40 cellular contexts compared by ENCODE assay signal in the genomic region with DNA sequence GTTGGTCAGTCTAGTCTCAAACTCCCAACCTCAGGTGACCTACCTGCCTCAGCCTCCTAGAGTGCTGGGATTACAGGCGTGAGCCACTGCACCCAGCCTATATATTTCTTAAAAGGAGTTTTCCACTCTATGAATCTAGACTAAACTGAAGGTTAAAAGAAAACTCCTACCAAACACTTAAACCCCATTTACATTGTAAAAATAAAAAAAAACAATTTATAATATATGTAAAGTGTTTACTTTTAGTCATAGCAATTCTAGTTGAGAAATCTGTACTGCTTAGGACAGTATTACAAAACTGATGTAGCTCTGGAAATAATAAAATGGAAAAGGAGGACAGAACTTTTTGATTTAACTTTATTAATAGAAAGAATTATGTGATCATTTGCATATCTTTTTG. TPM values are rescaled to one million over a fixed set of nuclear protein-coding genes. Genes with fewer than 3 reads are reported as not detected.
"Had no signal": no experiment of that assay in that cellular context is flagged by ENCODE, and none has a peak within 500 bp of the region (broad histone marks: within the 10 kb centered on the region; RNA-seq: fewer than 3 reads in every experiment).

No MANE protein-coding gene starts in this region.

- H3K36me3 ChIP-seq: adrenal gland, ascending aorta, brain microvascular endothelial cell, breast epithelium, cardiac muscle cell had no signal

- FAIRE-seq: astrocyte, bronchial epithelial cell had no signal

- H3K4me1 ChIP-seq: adrenal gland, ascending aorta, body of pancreas, breast epithelium had no signal

- H3K27ac ChIP-seq: adrenal gland, ascending aorta, body of pancreas, brain microvascular endothelial cell, breast epithelium, cardiac muscle cell had no signal

- H3K4me3 ChIP-seq: adrenal gland, ascending aorta, body of pancreas, breast epithelium, cardiac muscle cell had no signal

- H3K9me3 ChIP-seq: adrenal gland, ascending aorta, body of pancreas, breast epithelium had no signal

- ATAC-seq: activated naive CD4-positive, alpha-beta T cell treated with anti-CD3 and anti-CD28 coated beads, Interleukin-2, amount 50 U/mL, for 72 hours; activated naive CD8-positive, alpha-beta T cell treated with anti-CD3 and anti-CD28 coated beads, Interleukin-2, amount 50 U/mL, for 24 hours; activated T-cell treated with anti-CD3 and anti-CD28 coated beads, Interleukin-2, amount 50 U/mL, for 4 hours; activated T-cell treated with anti-CD3 and anti-CD28 coated beads, Interleukin-2, amount 50 U/mL, for 72 hours; activated T-helper 17 cell treated with anti-CD3 and anti-CD28 coated beads, Interleukin-2, amount 50 U/mL, for 72 hours; body of pancreas had no signal

- DNase-seq: activated effector memory CD4-positive, alpha-beta T cell treated with anti-CD3 and anti-CD28 coated beads, Interleukin-2, amount 50 U/mL, for 16 hours; activated effector memory CD4-positive, alpha-beta T cell treated with Interleukin-2 at 50 U/mL for 16 hours; activated gamma-delta T cell; activated gamma-delta T cell treated with Interleukin-2 at 50 U/mL for 16 hours; activated naive CD4-positive, alpha-beta T cell; activated naive CD4-positive, alpha-beta T cell treated with anti-CD3 and anti-CD28 coated beads for 36 hours; activated naive CD4-positive, alpha-beta T cell treated with anti-CD3 and anti-CD28 coated beads, Interleukin-2, amount 10 ng/mL, durations not matched to agents 7 days and 5 days; activated naive CD4-positive, alpha-beta T cell treated with anti-CD3 and anti-CD28 coated beads, Interleukin-2, amount 50 U/mL, for 16 hours; activated naive CD4-positive, alpha-beta T cell treated with Interleukin-2 at 50 U/mL for 16 hours; activated naive CD8-positive, alpha-beta T cell treated with anti-CD3 and anti-CD28 coated beads for 36 hours; activated naive CD8-positive, alpha-beta T cell treated with anti-CD3 and anti-CD28 coated beads, Interleukin-2, amount 10 ng/mL, durations not matched to agents 7 days and 5 days; activated naive CD8-positive, alpha-beta T cell treated with anti-CD3 and anti-CD28 coated beads, Interleukin-2, amount 50 U/mL, for 24 hours; activated T-cell treated with anti-CD3 and anti-CD28 coated beads, Interleukin-2, amount 50 U/mL, for 1 hour; activated T-cell treated with anti-CD3 and anti-CD28 coated beads, Interleukin-2, amount 50 U/mL, for 24 hours; activated T-cell treated with anti-CD3 and anti-CD28 coated beads, Interleukin-2, amount 50 U/mL, for 4 hours; activated T-cell treated with anti-CD3 and anti-CD28 coated beads, Interleukin-2, amount 50 U/mL, for 48 hours; activated T-cell treated with anti-CD3 and anti-CD28 coated beads, Interleukin-2, amount 50 U/mL, for 72 hours; adrenal gland; amniotic stem cell; amygdala; anterior cingulate cortex; aorta; body of pancreas; brain microvascular endothelial cell; caudate nucleus; central memory CD4-positive, alpha-beta T cell; cerebellar nuclear complex had no signal

- H3K27me3 ChIP-seq: adrenal gland, ascending aorta, body of pancreas, brain microvascular endothelial cell, breast epithelium, cardiac muscle cell had no signal

RNA-seq across cellular contexts. Expression of gene ASB17, which starts 9.5 kb away (rescaled TPM):
- total RNA-seq: activated naive CD4-positive, alpha-beta T cell treated with anti-CD3 and anti-CD28 coated beads for 36 hours; activated naive CD4-positive, alpha-beta T cell treated with anti-CD3 and anti-CD28 coated beads, Interleukin-2, amount 50 U/mL, for 72 hours; activated naive CD8-positive, alpha-beta T cell treated with anti-CD3 and anti-CD28 coated beads for 36 hours; activated naive CD8-positive, alpha-beta T cell treated with anti-CD3 and anti-CD28 coated beads, Interleukin-2, amount 10 ng/mL, durations not matched to agents 7 days and 5 days; activated T-cell treated with anti-CD3 and anti-CD28 coated beads, Interleukin-2, amount 50 U/mL, for 4 hours; activated T-cell treated with anti-CD3 and anti-CD28 coated beads, Interleukin-2, amount 50 U/mL, for 72 hours; activated T-helper 1 cell treated with anti-CD3 and anti-CD28 coated beads, Interleukin-12 subunit alpha, Interleukin-12 subunit beta, Interleukin-2, Interleukin-4 antibody, amounts not matched to agents 30 ng/mL and 10 ng/mL and 1 ng/mL, durations not matched to agents 14 hours and 24 hours and 36 hours; activated T-helper 17 cell treated with anti-CD3 and anti-CD28 coated beads, Interleukin-2, amount 50 U/mL, for 72 hours; activated T-helper 2 cell treated with anti-CD3 and anti-CD28 coated beads, Interferon-gamma antibody, Interleukin-2, Interleukin-4, amounts not matched to agents 10 μg/mL and 5 μg/mL and 100 μg/mL, durations not matched to agents 14 hours and 24 hours and 36 hours; adrenal gland; aorta; ascending aorta; astrocyte; body of pancreas; breast epithelium; bronchial epithelial cell; cardiac muscle cell; cardiac septum; cerebellum; chondrocyte had no signal
- polyA plus RNA-seq: adipose tissue, adrenal gland, aorta, cardiac muscle cell had no signal
